Comparison of ENCODE assay signal across 22 cellular contexts in the genomic region with DNA sequence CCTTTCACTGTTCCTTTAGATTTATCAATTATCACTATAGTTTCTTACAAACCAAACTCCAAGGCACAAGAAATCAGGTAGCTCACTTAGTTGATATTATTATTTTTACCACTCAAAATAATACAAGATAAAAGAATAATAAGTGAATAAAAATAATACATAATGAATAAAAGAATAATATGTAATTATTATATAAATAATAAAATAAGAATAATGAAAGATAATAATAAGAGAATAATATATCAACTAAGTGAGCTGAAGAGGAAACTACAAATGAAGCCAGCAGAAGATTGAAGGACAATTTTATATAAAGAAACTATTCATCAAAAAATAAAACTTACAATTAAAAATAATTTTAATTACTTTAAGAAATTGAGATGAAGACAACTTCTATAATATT.
"Had no signal": no experiment of that assay in that cellular context is flagged by ENCODE, and none has a peak within 500 bp of the region (broad histone marks: within the 10 kb centered on the region; RNA-seq: fewer than 3 reads in every experiment).

No MANE protein-coding gene starts in this region.

- H3K9me3 ChIP-seq: esophagus muscularis mucosa, gastroesophageal sphincter, heart left ventricle, left lung, lower lobe of right lung, mucosa of descending colon had no signal

- H3K9me3 Mint-ChIP-seq: endodermal cell, mesothelial cell of epicardium had no signal

- H3K36me3 Mint-ChIP-seq: immature natural killer cell, mesothelial cell of epicardium, naive B cell had no signal

- H3K27me3 Mint-ChIP-seq: dendritic cell treated with granulocyte-macrophage colony-stimulating factor and Interleukin-4, amounts not matched to agents 40 ng/mL and 50 ng/mL, for 4 days; effector memory CD8-positive, alpha-beta T cell; naive B cell had no signal

- H3K36me3 ChIP-seq: esophagus muscularis mucosa, gastroesophageal sphincter, heart left ventricle, left lung, lower lobe of right lung had no signal

- H3K27ac Mint-ChIP-seq: dendritic cell treated with granulocyte-macrophage colony-stimulating factor and Interleukin-4, amounts not matched to agents 40 ng/mL and 50 ng/mL, for 4 days; effector memory CD8-positive, alpha-beta T cell; endodermal cell; immature natural killer cell; mesothelial cell of epicardium; naive B cell had no signal

- DNase-seq: effector CD8-positive, alpha-beta T cell; effector memory CD8-positive, alpha-beta T cell; endodermal cell; foreskin keratinocyte; heart left ventricle; hypothalamus; immature natural killer cell; islet precursor cell; left cardiac atrium; left lung; left ventricle myocardium superior; lower lobe of right lung; mesenchymal stem cell; mucosa of descending colon; naive B cell had no signal

- H3K4me3 ChIP-seq: coronary artery, esophagus muscularis mucosa, gastroesophageal sphincter, heart left ventricle, hepatocyte, left lung, lower lobe of right lung, mucosa of descending colon had no signal

- H3K27me3 ChIP-seq: esophagus muscularis mucosa, foreskin keratinocyte, gastroesophageal sphincter, heart left ventricle, hepatocyte, left lung had no signal

- H3K4me3 Mint-ChIP-seq: dendritic cell treated with granulocyte-macrophage colony-stimulating factor and Interleukin-4, amounts not matched to agents 40 ng/mL and 50 ng/mL, for 4 days; effector memory CD8-positive, alpha-beta T cell; endodermal cell; immature natural killer cell; mesothelial cell of epicardium; naive B cell had no signal

- FAIRE-seq: endothelial cell of umbilical vein had no signal

- H3K4me1 Mint-ChIP-seq: endodermal cell, immature natural killer cell, mesothelial cell of epicardium, naive B cell had no signal

- H3K4me1 ChIP-seq: esophagus muscularis mucosa, foreskin keratinocyte, gastroesophageal sphincter, heart left ventricle, left lung, lower lobe of right lung had no signal

- H3K27ac ChIP-seq: coronary artery, esophagus muscularis mucosa, foreskin keratinocyte, gastroesophageal sphincter, heart left ventricle, hepatocyte, left lung, lower lobe of right lung had no signal
